In genomic region chr5:69115526-69115925, GRCh38 we compare ENCODE assay signal across 21 cellular contexts. TPM values are rescaled to one million over a fixed set of nuclear protein-coding genes. Genes with fewer than 3 reads are reported as not detected.
DNase-seq lines count a peak whose midpoint lies in the region; ATAC-seq, FAIRE-seq and TF ChIP-seq lines count a peak whose summit lies in the region.
"Had no signal": no experiment of that assay in that cellular context is flagged by ENCODE, and none has a peak within 500 bp of the region (broad histone marks: within the 10 kb centered on the region; RNA-seq: fewer than 3 reads in every experiment).

No MANE protein-coding gene starts in this region.

- H3K4me3 ChIP-seq in PC-3 (ENCODE audit: low read length) (no peak overlapping the region), K562 (no peak overlapping the region)
- H3K4me3 ChIP-seq: BLaER1 had no signal

- intact Hi-C loops in PC-3 (cut with micrococcal nuclease): no loop called here
- intact Hi-C loops in K562 (cut with micrococcal nuclease): no loop called here

- no peak for TF ChIP-seq RAD21 in K562 (CRISPR knock-in tag; conservative IDR thresholded peaks at IDR 0.05 in 1 of 2, IDR thresholded peaks at IDR 0.05 in 1 of 2)

- TF ChIP-seq EP300 in K562 (IDR thresholded peaks at IDR 0.05; ENCODE audit: low read length): no peak

- in situ Hi-C loops in K562 (cut with MboI): no loop called here

- H3F3A ChIP-seq in PC-3 (ENCODE audit: low read length, unreplicated experiment): no peaks in the 10 kb centered on the region

- H3K9me1 ChIP-seq in K562 (ENCODE audit: control insufficient read depth, insufficient read depth, low read length): no peaks in the 10 kb centered on the region

- FAIRE-seq in G401.6 (lab: Jason Lieb, UNC) (peak; percentile 62), K562 (lab: Jason Lieb, UNC) (no peak)
- FAIRE-seq: GM12891, GM18507, H1 had no signal

- H3K4me1 ChIP-seq in PC-3 (ENCODE audit: insufficient read depth, low read length): no peaks in the 10 kb centered on the region
- no peaks in the 10 kb centered on the region for H3K4me1 ChIP-seq in K562 (replicated peaks in 1 of 2; ENCODE audit: control insufficient read depth in 2 of 2, insufficient read depth in 2 of 2, low read length in 2 of 2)
- H3K4me1 ChIP-seq: BLaER1, Caco-2 had no signal

- no peaks in the 10 kb centered on the region for H3K27me3 ChIP-seq in PC-3 (ENCODE audit: low read length)
- H3K27me3 ChIP-seq in K562 (ENCODE audit: control insufficient read depth in 2 of 2, insufficient read depth in 2 of 2, low read length in 2 of 2): no peaks in the 10 kb centered on the region
- H3K27me3 ChIP-seq: BLaER1 had no signal

- POLR2A ChIA-PET in PC-3 (lab: Charles Lee; ENCODE audit: unreplicated experiment) (interaction anchor here (0.6 kb wide), 1 partner anchor 22 kb away, joined by 3 read pairs; the partner anchor contains the start of gene SLC30A5), K562 (lab: Yijun Ruan, JAX) (interaction anchor here (1.0 to 1.2 kb wide), 2 partner anchors 9 to 13 kb away, joined by 3 read pairs; no protein-coding TSS in a partner anchor)

- H3K79me2 ChIP-seq in PC-3 (ENCODE audit: low read length) (no peaks in the 10 kb centered on the region), K562 (ENCODE audit: control insufficient read depth, insufficient read depth, low read length) (no peaks in the 10 kb centered on the region)

- H3K36me3 ChIP-seq in PC-3 (ENCODE audit: low read depth, low read length) (peaks cover 16% of the 10 kb centered on the region), K562 (ENCODE audit: control insufficient read depth, insufficient read depth, low read length) (peaks cover 76% of the 10 kb centered on the region)

- CTCF ChIA-PET in PC-3 (lab: Charles Lee): no interaction called here
- CTCF ChIA-PET in K562 (lab: Yijun Ruan, JAX; ENCODE audit: low intra/inter-chr PET ratio): no interaction called here

- H4K20me1 ChIP-seq in PC-3 (ENCODE audit: low read length): no peaks in the 10 kb centered on the region
- H4K20me1 ChIP-seq in K562 (replicated peaks; ENCODE audit: control insufficient read depth, insufficient read depth, low read length): no peaks in the 10 kb centered on the region
- H4K20me1 ChIP-seq: BLaER1 had no signal

- no peak overlapping the region for H3K27ac ChIP-seq in PC-3 (ENCODE audit: low read length)
- H3K27ac ChIP-seq in K562 (ENCODE audit: extremely low read depth, low read depth, low read length): no peak overlapping the region
- no peak overlapping the region for H3K27ac ChIP-seq in caudate nucleus (ENCODE audit: low read depth, low read length)
- H3K27ac ChIP-seq: BLaER1, C4-2B had no signal

- no TSS peak for BruUV-seq in PC-3 (replicated peaks; lab: Mats Ljungman, UMichigan)
- BruUV-seq in K562 (replicated peaks; lab: Mats Ljungman, UMichigan): no TSS peak

- H3K9me2 ChIP-seq in PC-3 (replicated peaks; ENCODE audit: low read length): no peaks in the 10 kb centered on the region

- TF ChIP-seq CTCF in PC-3 (conservative IDR thresholded peaks at IDR 0.05; ENCODE audit: low read depth, low read length) (no peak), K562 (IDR thresholded peaks at IDR 0.05 in 2 of 3, conservative IDR thresholded peaks at IDR 0.05 in 1 of 3; ENCODE audit: insufficient read depth in 2 of 3, low read depth in 1 of 3, low read length in 3 of 3) (no peak)

- no peak overlapping the region for H3K9ac ChIP-seq in PC-3 (ENCODE audit: low read length)
- H3K9ac ChIP-seq in K562 (ENCODE audit: insufficient read depth in 1 of 2, low read depth in 2 of 2, low read length in 2 of 2): no peak overlapping the region
- H3K9ac ChIP-seq: BLaER1 had no signal

- H3K9me3 ChIP-seq in PC-3 (ENCODE audit: low read length) (no peaks in the 10 kb centered on the region), K562 (replicated peaks; ENCODE audit: control insufficient read depth, insufficient read depth, low read depth, low read length) (no peaks in the 10 kb centered on the region)
- H3K9me3 ChIP-seq: BLaER1, Caco-2 had no signal

- no peak overlapping the region for H2AFZ ChIP-seq in PC-3 (ENCODE audit: low read length)
- no peak overlapping the region for H2AFZ ChIP-seq in K562 (ENCODE audit: low read depth, low read length)

- DNase-seq in HCEC 1CT (peak; percentile 32), PC-3 (no peak), K562 (ENCODE audit: extremely low read depth in 1 of 4, low spot score in 3 of 4) (no peak), caudate nucleus (lab: John Stamatoyannopoulos, UW) (no peak), NCI-H146 (lab: John Stamatoyannopoulos, UW) (no peak), DMS153 (lab: John Stamatoyannopoulos, UW) (no peak)
- DNase-seq: Caco-2; CD4-positive, CD25-positive, alpha-beta regulatory T cell; CD8-positive, alpha-beta T cell; DMS79; EL; GF-D8; H7 had no signal

- 92% methylated on average over 3 of the region's 3 CpGs for WGBS in K562 (ENCODE audit: insufficient coverage, low coverage, missing lambda C conversion rate)

- no peak for TF ChIP-seq POLR2A in K562 (conservative IDR thresholded peaks at IDR 0.05)

- ATAC-seq in PC-3: peak; percentile 57
- no peak for ATAC-seq in K562
- no peak for ATAC-seq in GM19328 (IDR thresholded peaks at IDR 0.05; ENCODE audit: unreplicated experiment)
- ATAC-seq: CD8-positive, alpha-beta T cell; HCT116 had no signal

- no peak overlapping the region for H3K4me2 ChIP-seq in PC-3 (ENCODE audit: low read length)
- H3K4me2 ChIP-seq in K562 (ENCODE audit: insufficient read depth, low read length): no peak overlapping the region
- H3K4me2 ChIP-seq: BLaER1 had no signal

TF ChIP-seq in K562, 482 proteins besides CTCF, POLR2A, EP300 and RAD21:
- TF ChIP-seq SMC3 (conservative IDR thresholded peaks at IDR 0.05; ENCODE audit: insufficient read depth, low read depth, low read length) (no peak), SMAD3 (CRISPR knock-in tag; conservative IDR thresholded peaks at IDR 0.05) (no peak), CEBPB (tag; IDR thresholded peaks at IDR 0.05) (peak; percentile 74), CEBPG (CRISPR knock-in tag; IDR thresholded peaks at IDR 0.05) (no peak), CEBPG (tag; conservative IDR thresholded peaks at IDR 0.05 in 1 of 2, IDR thresholded peaks at IDR 0.05 in 1 of 2) (peak; percentile 49 to 80; a peak in 3 of 4 replicates), ZNF699 (CRISPR knock-in tag; IDR thresholded peaks at IDR 0.05; ENCODE audit: insufficient replicate concordance) (no peak)

RNA-seq across cellular contexts. Expression of gene SLC30A5, which starts 21.7 kb away (rescaled TPM):
- total RNA-seq in PC-3 (2014; rRNA removed): 54.7 and 55.3 TPM in 2 replicates
- 49.3 and 95.0 TPM in 2 replicates for total RNA-seq in K562 (2011; cell fraction: chromatin; rRNA removed; ENCODE audit: low replicate concordance)
- 83.7 and 85.8 TPM in 2 replicates for total RNA-seq in K562 (2011; cell fraction: nucleolus; rRNA removed)
- total RNA-seq in K562 (2011; cell fraction: nucleoplasm; rRNA removed): 94.5 and 101 TPM in 2 replicates
- total RNA-seq in K562 (2014; rRNA removed): 82.7 and 92.5 TPM in 2 replicates
- 62.5 and 74.6 TPM in 2 replicates for total RNA-seq in K562 (2014; rRNA removed; fragmentation: Illumina TruSeq; extraction: Trizol)
- total RNA-seq in K562 (2015; rRNA removed; fragmentation: Illumina TruSeq; extraction: Trizol): 72.0 and 79.6 TPM in 2 replicates
- total RNA-seq in K562 (2021): 52.8 and 54.6 TPM in 2 replicates
- 64.9 and 68.7 TPM in 2 replicates for polyA plus RNA-seq in K562 (2011; rRNA removed)
- polyA plus RNA-seq in K562 (2011; cell fraction: cytosol; rRNA removed): 49.5 and 54.9 TPM in 2 replicates
- 42.5 and 48.9 TPM in 2 replicates for polyA plus RNA-seq in K562 (2011; cell fraction: nucleus; rRNA removed)
- 36.6 and 59.2 TPM in 2 replicates for polyA plus RNA-seq in K562 (2012)
- 58.6 and 86.8 TPM in 2 replicates for polyA plus RNA-seq in K562 (2014; fragmentation: Illumina TruSeq; extraction: Trizol)
- 10 to 100 TPM; 22.9 to 27.1 TPM for polyA plus RNA-seq in K562 (2014; fragmentation: Nextera tagmentation; extraction: Ambion mirVana)
- polyA plus RNA-seq in K562 (2014; rRNA removed): 41.4 and 47.3 TPM in 2 replicates
- 86.4 and 102 TPM in 2 replicates for polyA minus RNA-seq in K562 (2011; rRNA and poly(A)+ RNA removed)
- polyA minus RNA-seq in K562 (2011; cell fraction: cytosol; rRNA and poly(A)+ RNA removed): 53.2 and 76.2 TPM in 2 replicates
- 17.5 and 29.4 TPM in 2 replicates for polyA minus RNA-seq in K562 (2011; cell fraction: nucleus; rRNA and poly(A)+ RNA removed)

RNA-seq across cellular contexts. Expression of gene CCNB1, which starts 51.4 kb away (rescaled TPM):
- total RNA-seq in PC-3 (2014; rRNA removed) (134 and 185 TPM in 2 replicates), K562 (2014; rRNA removed) (165 and 208 TPM in 2 replicates), K562 (2014; rRNA removed; fragmentation: Illumina TruSeq; extraction: Trizol) (271 and 288 TPM in 2 replicates), K562 (2015; rRNA removed; fragmentation: Illumina TruSeq; extraction: Trizol) (267 and 270 TPM in 2 replicates), K562 (2021) (256 and 260 TPM in 2 replicates)
- 73.7 and 121 TPM in 2 replicates for total RNA-seq in K562 (2011; cell fraction: chromatin; rRNA removed; ENCODE audit: low replicate concordance)
- total RNA-seq in K562 (2011; cell fraction: nucleolus; rRNA removed): 60.7 and 76.7 TPM in 2 replicates
- 83.0 and 89.8 TPM in 2 replicates for total RNA-seq in K562 (2011; cell fraction: nucleoplasm; rRNA removed)
- polyA plus RNA-seq in K562 (2011; rRNA removed) (306 and 361 TPM in 2 replicates), K562 (2014; fragmentation: Illumina TruSeq; extraction: Trizol) (277 and 295 TPM in 2 replicates), K562 (2014; fragmentation: Nextera tagmentation; extraction: Ambion mirVana) (100 to 1,000 TPM; 469 to 679 TPM), K562 (2014; rRNA removed) (231 and 236 TPM in 2 replicates)
- polyA plus RNA-seq in K562 (2011; cell fraction: cytosol; rRNA removed): 87.6 and 130 TPM in 2 replicates
- 127 and 167 TPM in 2 replicates for polyA plus RNA-seq in K562 (2011; cell fraction: nucleus; rRNA removed)
- 165 and 326 TPM in 2 replicates for polyA plus RNA-seq in K562 (2012)
- 176 and 227 TPM in 2 replicates for polyA minus RNA-seq in K562 (2011; rRNA and poly(A)+ RNA removed)
- polyA minus RNA-seq in K562 (2011; cell fraction: cytosol; rRNA and poly(A)+ RNA removed): 95.8 and 118 TPM in 2 replicates
- polyA minus RNA-seq in K562 (2011; cell fraction: nucleus; rRNA and poly(A)+ RNA removed): 32.0 and 58.3 TPM in 2 replicates
